Comparison of ENCODE assay signal across 18 cellular contexts in the genomic region with DNA sequence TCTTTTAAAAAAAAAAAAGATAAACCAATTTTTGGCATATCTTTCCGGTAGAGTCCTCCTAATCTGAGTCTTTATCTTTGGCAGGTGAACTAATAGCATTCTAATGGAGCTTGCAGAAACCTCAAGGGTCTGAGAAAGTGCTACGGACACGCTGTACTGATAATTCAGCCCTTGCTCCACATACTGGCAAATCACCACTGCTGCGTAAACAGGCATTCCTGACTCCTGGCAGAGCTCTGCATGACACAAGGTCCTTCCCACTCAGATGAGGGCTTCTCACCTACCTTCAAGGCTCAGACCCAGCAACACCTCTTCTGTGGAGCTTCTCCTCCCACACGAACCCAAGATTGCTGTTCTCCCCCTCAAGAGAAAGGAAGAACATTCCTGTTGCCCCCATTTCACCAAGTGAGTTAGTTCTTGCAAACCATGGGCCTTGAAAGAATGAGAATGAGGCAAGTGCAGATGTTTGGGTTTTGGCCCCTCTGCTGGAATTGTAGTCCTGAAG. TPM values are rescaled to one million over a fixed set of nuclear protein-coding genes. Genes with fewer than 3 reads are reported as not detected.
DNase-seq lines count a peak whose midpoint lies in the region; ATAC-seq and TF ChIP-seq lines count a peak whose summit lies in the region.
"Had no signal": no experiment of that assay in that cellular context is flagged by ENCODE, and none has a peak within 500 bp of the region (broad histone marks: within the 10 kb centered on the region; RNA-seq: fewer than 3 reads in every experiment).

No MANE protein-coding gene starts in this region.

- CTCF ChIA-PET in activated CD4-positive, alpha-beta T cell treated with anti-CD3 and anti-CD28 coated beads for 36 hours (lab: Charles Lee), result interaction anchor here (0.6 kb wide), 1 partner anchor 534 kb away, joined by 3 read pairs; no protein-coding TSS in a partner anchor
- CTCF ChIA-PET in HEK293 (lab: Yijun Ruan, JAX), result interaction anchor here (0.6 kb wide), 1 partner anchor 128 kb away, joined by 4 read pairs; no protein-coding TSS in a partner anchor

- no peaks in the 10 kb centered on the region for H3K36me3 ChIP-seq in HEK293 (ENCODE audit: control insufficient read depth in 2 of 2, insufficient read depth in 1 of 2, low read length in 2 of 2)

- DNase-seq in activated CD4-positive, alpha-beta T cell treated with anti-CD3 and anti-CD28 coated beads, Interleukin-2, amount 10 ng/mL, durations not matched to agents 24 days and 14 days, result peak; percentile 49
- DNase-seq in activated CD4-positive, alpha-beta T cell treated with anti-CD3 and anti-CD28 coated beads for 36 hours, result no peak
- peak; percentile 80 for DNase-seq in amniotic epithelial cell (ENCODE audit: low read depth)
- DNase-seq in stimulated activated effector memory CD8-positive, alpha-beta T cell treated with anti-CD3 and anti-CD28 coated beads, Interleukin-12 subunit alpha, Interleukin-12 subunit beta, amount 100 ng/mL, for 72 hours (ENCODE audit: low spot score in 2 of 2), result no peak
- no peak for DNase-seq in superior temporal gyrus (ENCODE audit: extremely low spot score)
- no peak for DNase-seq in activated effector memory CD4-positive, alpha-beta T cell treated with anti-CD3 and anti-CD28 coated beads, Interleukin-2, amount 50 U/mL, for 16 hours
- DNase-seq in putamen (ENCODE audit: low spot score), result no peak
- DNase-seq: COR-L47; Karpas-422; MM.1S; NCI-H1092 treated with DMSO at 0.1 percent for 48 hours; NCI-H2227 treated with DMSO at 0.1 percent for 48 hours; NCI-H524 treated with DMSO at 0.1 percent for 48 hours; NK-92 treated with Interleukin-12 subunit alpha and Interleukin-12 subunit beta, amount 100 ng/mL, for 24 hours; SHP77 treated with DMSO at 0.1 percent for 48 hours had no signal

- no peak overlapping the region for H3K27ac ChIP-seq in HEK293 (ENCODE audit: extremely low read depth, low read depth, low read length)

- H3K4me1 Mint-ChIP-seq in activated CD4-positive, alpha-beta T cell treated with anti-CD3 and anti-CD28 coated beads, Interleukin-2, amount 10 ng/mL, durations not matched to agents 24 days and 14 days, result peaks cover 18% of the 10 kb centered on the region
- H3K4me1 Mint-ChIP-seq in activated CD4-positive, alpha-beta T cell treated with anti-CD3 and anti-CD28 coated beads for 36 hours, result peaks cover 3% of the 10 kb centered on the region
- H3K4me1 Mint-ChIP-seq in stimulated activated effector memory CD8-positive, alpha-beta T cell treated with anti-CD3 and anti-CD28 coated beads, Interleukin-12 subunit alpha, Interleukin-12 subunit beta, amount 100 ng/mL, for 72 hours, result peaks cover 33% of the 10 kb centered on the region

- no peak overlapping the region for H3K27ac Mint-ChIP-seq in activated CD4-positive, alpha-beta T cell treated with anti-CD3 and anti-CD28 coated beads, Interleukin-2, amount 10 ng/mL, durations not matched to agents 24 days and 14 days
- H3K27ac Mint-ChIP-seq in activated CD4-positive, alpha-beta T cell treated with anti-CD3 and anti-CD28 coated beads for 36 hours, result no peak overlapping the region
- peak overlapping the region; percentile 45 for H3K27ac Mint-ChIP-seq in stimulated activated effector memory CD8-positive, alpha-beta T cell treated with anti-CD3 and anti-CD28 coated beads, Interleukin-12 subunit alpha, Interleukin-12 subunit beta, amount 100 ng/mL, for 72 hours

- TF ChIP-seq CTCF in HEK293 (tag by site-specific recombination; IDR thresholded peaks at IDR 0.05), result no peak

- H3K4me3 Mint-ChIP-seq in activated CD4-positive, alpha-beta T cell treated with anti-CD3 and anti-CD28 coated beads, Interleukin-2, amount 10 ng/mL, durations not matched to agents 24 days and 14 days, result no peak overlapping the region
- no peak overlapping the region for H3K4me3 Mint-ChIP-seq in activated CD4-positive, alpha-beta T cell treated with anti-CD3 and anti-CD28 coated beads for 36 hours
- no peak overlapping the region for H3K4me3 Mint-ChIP-seq in stimulated activated effector memory CD8-positive, alpha-beta T cell treated with anti-CD3 and anti-CD28 coated beads, Interleukin-12 subunit alpha, Interleukin-12 subunit beta, amount 100 ng/mL, for 72 hours

- ATAC-seq in activated CD4-positive, alpha-beta T cell treated with anti-CD3 and anti-CD28 coated beads for 36 hours, result no peak
- no peak for ATAC-seq in stimulated activated effector memory CD8-positive, alpha-beta T cell treated with anti-CD3 and anti-CD28 coated beads, Interleukin-12 subunit alpha, Interleukin-12 subunit beta, amount 100 ng/mL, for 72 hours
- ATAC-seq: HepG2 had no signal

- no peak overlapping the region for H3K4me3 ChIP-seq in HEK293 (ENCODE audit: low read depth, low read length)
- H3K4me3 ChIP-seq: BLaER1 treated with 17β-estradiol and CSF1 and Interleukin-3, amounts not matched to agents 10 nM and 100 nM had no signal

- no peaks in the 10 kb centered on the region for H3K9me3 Mint-ChIP-seq in activated CD4-positive, alpha-beta T cell treated with anti-CD3 and anti-CD28 coated beads, Interleukin-2, amount 10 ng/mL, durations not matched to agents 24 days and 14 days
- H3K9me3 Mint-ChIP-seq in activated CD4-positive, alpha-beta T cell treated with anti-CD3 and anti-CD28 coated beads for 36 hours (ENCODE audit: low read depth), result no peaks in the 10 kb centered on the region
- H3K9me3 Mint-ChIP-seq in stimulated activated effector memory CD8-positive, alpha-beta T cell treated with anti-CD3 and anti-CD28 coated beads, Interleukin-12 subunit alpha, Interleukin-12 subunit beta, amount 100 ng/mL, for 72 hours, result no peaks in the 10 kb centered on the region

- H3K27me3 Mint-ChIP-seq in activated CD4-positive, alpha-beta T cell treated with anti-CD3 and anti-CD28 coated beads, Interleukin-2, amount 10 ng/mL, durations not matched to agents 24 days and 14 days, result no peaks in the 10 kb centered on the region
- H3K27me3 Mint-ChIP-seq in activated CD4-positive, alpha-beta T cell treated with anti-CD3 and anti-CD28 coated beads for 36 hours, result no peaks in the 10 kb centered on the region

- POLR2A ChIA-PET in activated CD4-positive, alpha-beta T cell treated with anti-CD3 and anti-CD28 coated beads for 36 hours (lab: Charles Lee), result no interaction called here
- POLR2A ChIA-PET in HEK293 (lab: Yijun Ruan, JAX), result no interaction called here

- peaks cover 14% of the 10 kb centered on the region for H3K36me3 Mint-ChIP-seq in activated CD4-positive, alpha-beta T cell treated with anti-CD3 and anti-CD28 coated beads, Interleukin-2, amount 10 ng/mL, durations not matched to agents 24 days and 14 days (ENCODE audit: low read depth)
- H3K36me3 Mint-ChIP-seq in activated CD4-positive, alpha-beta T cell treated with anti-CD3 and anti-CD28 coated beads for 36 hours (ENCODE audit: low read depth), result no peaks in the 10 kb centered on the region
- H3K36me3 Mint-ChIP-seq in stimulated activated effector memory CD8-positive, alpha-beta T cell treated with anti-CD3 and anti-CD28 coated beads, Interleukin-12 subunit alpha, Interleukin-12 subunit beta, amount 100 ng/mL, for 72 hours, result peaks cover 21% of the 10 kb centered on the region

- no peaks in the 10 kb centered on the region for H3K9me3 ChIP-seq in HEK293 (ENCODE audit: control insufficient read depth, insufficient read depth, low read depth, low read length)
- H3K9me3 ChIP-seq: BLaER1 treated with 17β-estradiol and CSF1 and Interleukin-3, amounts not matched to agents 10 nM and 100 nM had no signal

- intact Hi-C loops in activated CD4-positive, alpha-beta T cell treated with anti-CD3 and anti-CD28 coated beads, Interleukin-2, amount 10 ng/mL, durations not matched to agents 24 days and 14 days (cut with micrococcal nuclease), result no loop called here
- intact Hi-C loops in activated CD4-positive, alpha-beta T cell treated with anti-CD3 and anti-CD28 coated beads for 36 hours (cut with DNase I, micrococcal nuclease), result no loop called here

- H3K4me1 ChIP-seq in HEK293 (ENCODE audit: control insufficient read depth, insufficient read depth, low read length), result no peaks in the 10 kb centered on the region

TF ChIP-seq in HEK293, 187 proteins besides CTCF, POLR2A, EP300 and RAD21:
- TF ChIP-seq ZFHX2 (tag by site-specific recombination; conservative IDR thresholded peaks at IDR 0.05) (peak; percentile 74), EGR2 (tag by site-specific recombination; IDR thresholded peaks at IDR 0.05; ENCODE audit: low read depth) (peak; percentile 74), ZNF777 (tag by site-specific recombination; IDR thresholded peaks at IDR 0.05; ENCODE audit: borderline replicate concordance) (no peak)
- TF ChIP-seq, protein P1, sequence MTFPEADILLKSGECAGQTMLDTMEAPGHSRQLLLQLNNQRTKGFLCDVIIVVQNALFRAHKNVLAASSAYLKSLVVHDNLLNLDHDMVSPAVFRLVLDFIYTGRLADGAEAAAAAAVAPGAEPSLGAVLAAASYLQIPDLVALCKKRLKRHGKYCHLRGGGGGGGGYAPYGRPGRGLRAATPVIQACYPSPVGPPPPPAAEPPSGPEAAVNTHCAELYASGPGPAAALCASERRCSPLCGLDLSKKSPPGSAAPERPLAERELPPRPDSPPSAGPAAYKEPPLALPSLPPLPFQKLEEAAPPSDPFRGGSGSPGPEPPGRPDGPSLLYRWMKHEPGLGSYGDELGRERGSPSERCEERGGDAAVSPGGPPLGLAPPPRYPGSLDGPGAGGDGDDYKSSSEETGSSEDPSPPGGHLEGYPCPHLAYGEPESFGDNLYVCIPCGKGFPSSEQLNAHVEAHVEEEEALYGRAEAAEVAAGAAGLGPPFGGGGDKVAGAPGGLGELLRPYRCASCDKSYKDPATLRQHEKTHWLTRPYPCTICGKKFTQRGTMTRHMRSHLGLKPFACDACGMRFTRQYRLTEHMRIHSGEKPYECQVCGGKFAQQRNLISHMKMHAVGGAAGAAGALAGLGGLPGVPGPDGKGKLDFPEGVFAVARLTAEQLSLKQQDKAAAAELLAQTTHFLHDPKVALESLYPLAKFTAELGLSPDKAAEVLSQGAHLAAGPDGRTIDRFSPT (tag by site-specific recombination; IDR thresholded peaks at IDR 0.05), result no peak

RNA-seq across cellular contexts. Expression of a gene that starts 48.0 kb away (rescaled TPM):
- 94.5 and 106 TPM in 2 replicates for total RNA-seq in activated CD4-positive, alpha-beta T cell treated with anti-CD3 and anti-CD28 coated beads, Interleukin-2, amount 10 ng/mL, durations not matched to agents 24 days and 14 days
- total RNA-seq in activated CD4-positive, alpha-beta T cell treated with anti-CD3 and anti-CD28 coated beads for 36 hours, result 10 to 100 TPM; 28.1 to 32.3 TPM

Comparison
In these comparisons a context has a peak if more than half of its experiments do, and no peak if none do; other contexts are left out.
1. DNase-seq: peak in activated CD4-positive, alpha-beta T cell treated with anti-CD3 and anti-CD28 coated beads, Interleukin-2, amount 10 ng/mL, durations not matched to agents 24 days and 14 days (single experiment) and amniotic epithelial cell (single experiment); none in activated CD4-positive, alpha-beta T cell treated with anti-CD3 and anti-CD28 coated beads for 36 hours (single experiment), stimulated activated effector memory CD8-positive, alpha-beta T cell treated with anti-CD3 and anti-CD28 coated beads, Interleukin-12 subunit alpha, Interleukin-12 subunit beta, amount 100 ng/mL, for 72 hours (0 of 2), superior temporal gyrus (single experiment), activated effector memory CD4-positive, alpha-beta T cell treated with anti-CD3 and anti-CD28 coated beads, Interleukin-2, amount 50 U/mL, for 16 hours (single experiment) and putamen (single experiment).